Comparison of ENCODE assay signal across 16 cellular contexts in genomic region chr12:59472273-59472672, GRCh38.
DNase-seq lines count a peak whose midpoint lies in the region; ATAC-seq and TF ChIP-seq lines count a peak whose summit lies in the region.
"Had no signal": no experiment of that assay in that cellular context is flagged by ENCODE, and none has a peak within 500 bp of the region (broad histone marks: within the 10 kb centered on the region; RNA-seq: fewer than 3 reads in every experiment).

No MANE protein-coding gene starts in this region.

- no peak overlapping the region for H3K27ac Mint-ChIP-seq in activated naive CD4-positive, alpha-beta T cell treated with anti-CD3 and anti-CD28 coated beads for 36 hours
- no peak overlapping the region for H3K27ac Mint-ChIP-seq in activated naive CD4-positive, alpha-beta T cell treated with anti-CD3 and anti-CD28 coated beads, Interleukin-2, amount 50 U/mL, for 72 hours
- H3K27ac Mint-ChIP-seq in stimulated activated naive B cell treated with anti-CD40 and anti-IgM and Interleukin-4, amounts not matched to agents 10 μg/mL and 1 μg/mL and 100 μg/mL, for 72 hours = no peak overlapping the region
- no peak overlapping the region for H3K27ac Mint-ChIP-seq in WTC11

- no peak overlapping the region for H3K4me3 Mint-ChIP-seq in activated naive CD4-positive, alpha-beta T cell treated with anti-CD3 and anti-CD28 coated beads for 36 hours
- H3K4me3 Mint-ChIP-seq in stimulated activated naive B cell treated with anti-CD40 and anti-IgM and Interleukin-4, amounts not matched to agents 10 μg/mL and 1 μg/mL and 100 μg/mL, for 72 hours = no peak overlapping the region
- H3K4me3 Mint-ChIP-seq in WTC11 = no peak overlapping the region

- POLR2A ChIA-PET in WTC11 (lab: Charles Lee) = interaction anchor here (0.6 kb wide), 1 partner anchor 73 kb away, joined by 3 read pairs; no protein-coding TSS in a partner anchor

- TF ChIP-seq CTCF in WTC11 (IDR thresholded peaks at IDR 0.05) = no peak

- H3K27me3 Mint-ChIP-seq in activated naive CD4-positive, alpha-beta T cell treated with anti-CD3 and anti-CD28 coated beads for 36 hours (ENCODE audit: low read depth) = peaks cover 6% of the 10 kb centered on the region
- H3K27me3 Mint-ChIP-seq in stimulated activated naive B cell treated with anti-CD40 and anti-IgM and Interleukin-4, amounts not matched to agents 10 μg/mL and 1 μg/mL and 100 μg/mL, for 72 hours = no peaks in the 10 kb centered on the region
- no peaks in the 10 kb centered on the region; the same call in 1 of the 2 replicates for H3K27me3 Mint-ChIP-seq in WTC11 (ENCODE audit: low read depth)

- CTCF ChIA-PET in activated naive CD4-positive, alpha-beta T cell treated with anti-CD3 and anti-CD28 coated beads for 36 hours (lab: Charles Lee) = interaction anchor here (1.1 kb wide), 1 partner anchor 22 kb away, joined by 4 read pairs; no protein-coding TSS in a partner anchor
- CTCF ChIA-PET in WTC11 (lab: Charles Lee) = no interaction called here

- H3K4me1 Mint-ChIP-seq in activated naive CD4-positive, alpha-beta T cell treated with anti-CD3 and anti-CD28 coated beads for 36 hours (ENCODE audit: low read depth) = no peaks in the 10 kb centered on the region
- H3K4me1 Mint-ChIP-seq in stimulated activated naive B cell treated with anti-CD40 and anti-IgM and Interleukin-4, amounts not matched to agents 10 μg/mL and 1 μg/mL and 100 μg/mL, for 72 hours = peaks cover 19 to 23% of the 10 kb centered on the region in 2 donors
- H3K4me1 Mint-ChIP-seq in WTC11 = peaks cover 3% of the 10 kb centered on the region; the same call in 1 of the 2 replicates

- H3K9me3 Mint-ChIP-seq in activated naive CD4-positive, alpha-beta T cell treated with anti-CD3 and anti-CD28 coated beads for 36 hours = peaks cover 11% of the 10 kb centered on the region
- peaks cover 9% of the 10 kb centered on the region in 2 donors for H3K9me3 Mint-ChIP-seq in activated naive CD4-positive, alpha-beta T cell treated with anti-CD3 and anti-CD28 coated beads, Interleukin-2, amount 50 U/mL, for 72 hours
- peaks cover 0 to 5% of the 10 kb centered on the region in 2 donors for H3K9me3 Mint-ChIP-seq in stimulated activated naive B cell treated with anti-CD40 and anti-IgM and Interleukin-4, amounts not matched to agents 10 μg/mL and 1 μg/mL and 100 μg/mL, for 72 hours
- peaks cover 56% of the 10 kb centered on the region for H3K9me3 Mint-ChIP-seq in WTC11

- peak; percentile 7 for DNase-seq in activated naive CD4-positive, alpha-beta T cell treated with anti-CD3 and anti-CD28 coated beads for 36 hours
- DNase-seq in activated naive CD4-positive, alpha-beta T cell treated with anti-CD3 and anti-CD28 coated beads, Interleukin-2, amount 50 U/mL, for 72 hours (ENCODE audit: low spot score in 2 of 2) = no peak
- DNase-seq in NOMO-1 treated with DMSO at 0.1 percent for 48 hours (lab: John Stamatoyannopoulos, UW; ENCODE audit: unreplicated experiment) = peak; percentile 48
- peak; percentile 76 for DNase-seq in stimulated activated naive B cell treated with anti-CD40 and anti-IgM and Interleukin-4, amounts not matched to agents 10 μg/mL and 1 μg/mL and 100 μg/mL, for 72 hours
- DNase-seq in HPDE6-E6E7 (ENCODE audit: extremely low spot score) = no peak
- DNase-seq in putamen (ENCODE audit: low spot score) = no peak
- no peak for DNase-seq in WTC11 (ENCODE audit: low spot score)
- DNase-seq: activated T-cell treated with anti-CD3 and anti-CD28 coated beads, Interleukin-2, amount 50 U/mL, for 48 hours; amniotic stem cell; head of caudate nucleus; MG63; NCI-H2171; NK-92 treated with Interleukin-12 subunit alpha and Interleukin-12 subunit beta, amount 100 ng/mL, for 24 hours had no signal

- intact Hi-C loops in activated naive CD4-positive, alpha-beta T cell treated with anti-CD3 and anti-CD28 coated beads for 36 hours (cut with micrococcal nuclease) = no loop called here

- H3K36me3 Mint-ChIP-seq in activated naive CD4-positive, alpha-beta T cell treated with anti-CD3 and anti-CD28 coated beads for 36 hours (ENCODE audit: low read depth) = no peaks in the 10 kb centered on the region
- H3K36me3 Mint-ChIP-seq in activated naive CD4-positive, alpha-beta T cell treated with anti-CD3 and anti-CD28 coated beads, Interleukin-2, amount 50 U/mL, for 72 hours = peaks cover 11 to 17% of the 10 kb centered on the region in 2 donors
- no peaks in the 10 kb centered on the region for H3K36me3 Mint-ChIP-seq in stimulated activated naive B cell treated with anti-CD40 and anti-IgM and Interleukin-4, amounts not matched to agents 10 μg/mL and 1 μg/mL and 100 μg/mL, for 72 hours
- H3K36me3 Mint-ChIP-seq in WTC11 = peaks cover 12% of the 10 kb centered on the region

- ATAC-seq in activated naive CD4-positive, alpha-beta T cell treated with anti-CD3 and anti-CD28 coated beads, Interleukin-2, amount 50 U/mL, for 72 hours = no peak
- peak; percentile 77 for ATAC-seq in HG02938 (IDR thresholded peaks at IDR 0.05; ENCODE audit: unreplicated experiment)
- ATAC-seq in stimulated activated naive B cell treated with anti-CD40 and anti-IgM and Interleukin-4, amounts not matched to agents 10 μg/mL and 1 μg/mL and 100 μg/mL, for 72 hours (replicated peaks) = peak; percentile 100
- ATAC-seq in WTC11 = no peak
- ATAC-seq: activated CD4-positive, CD25-positive, alpha-beta regulatory T cell treated with anti-CD3 and anti-CD28 coated beads, Interleukin-2, amount 50 U/mL, for 24 hours; SK-N-SH treated with all-trans-retinoic acid at 6 μM for 48 hours had no signal

TF ChIP-seq in WTC11, 78 proteins besides CTCF, POLR2A, EP300 and RAD21:
- no peak for TF ChIP-seq ZMAT4 (CRISPR knock-in tag; IDR thresholded peaks at IDR 0.05)
- no peak for TF ChIP-seq ATF6 (CRISPR knock-in tag; IDR thresholded peaks at IDR 0.05)
- no peak for TF ChIP-seq MLX (CRISPR knock-in tag; IDR thresholded peaks at IDR 0.05)
- TF ChIP-seq ZNF219 (CRISPR knock-in tag; IDR thresholded peaks at IDR 0.05; ENCODE audit: borderline replicate concordance) = no peak
- no peak for TF ChIP-seq NR3C1 (CRISPR knock-in tag; conservative IDR thresholded peaks at IDR 0.05; ENCODE audit: low read depth)
- TF ChIP-seq ZNF281 (CRISPR knock-in tag; IDR thresholded peaks at IDR 0.05) = no peak
- no peak for TF ChIP-seq KAT7 (CRISPR knock-in tag; IDR thresholded peaks at IDR 0.05; ENCODE audit: borderline replicate concordance)
- no peak for TF ChIP-seq JUN (CRISPR knock-in tag; IDR thresholded peaks at IDR 0.05)
- no peak for TF ChIP-seq NR1H2 (CRISPR knock-in tag; IDR thresholded peaks at IDR 0.05)
TF ChIP-seq in WTC11: peak in this region for 0.

Comparison
In these comparisons a context has a peak if more than half of its experiments do, and no peak if none do; other contexts are left out.
1. DNase-seq: peak in activated naive CD4-positive, alpha-beta T cell treated with anti-CD3 and anti-CD28 coated beads for 36 hours (single experiment), NOMO-1 treated with DMSO at 0.1 percent for 48 hours (single experiment) and stimulated activated naive B cell treated with anti-CD40 and anti-IgM and Interleukin-4, amounts not matched to agents 10 μg/mL and 1 μg/mL and 100 μg/mL, for 72 hours (single experiment); none in activated naive CD4-positive, alpha-beta T cell treated with anti-CD3 and anti-CD28 coated beads, Interleukin-2, amount 50 U/mL, for 72 hours (0 of 2), HPDE6-E6E7 (single experiment), putamen (single experiment) and WTC11 (single experiment).
2. ATAC-seq: peak in HG02938 (single experiment) and stimulated activated naive B cell treated with anti-CD40 and anti-IgM and Interleukin-4, amounts not matched to agents 10 μg/mL and 1 μg/mL and 100 μg/mL, for 72 hours (2 of 2); none in activated naive CD4-positive, alpha-beta T cell treated with anti-CD3 and anti-CD28 coated beads, Interleukin-2, amount 50 U/mL, for 72 hours (0 of 2) and WTC11 (single experiment).